In the genomic region with DNA sequence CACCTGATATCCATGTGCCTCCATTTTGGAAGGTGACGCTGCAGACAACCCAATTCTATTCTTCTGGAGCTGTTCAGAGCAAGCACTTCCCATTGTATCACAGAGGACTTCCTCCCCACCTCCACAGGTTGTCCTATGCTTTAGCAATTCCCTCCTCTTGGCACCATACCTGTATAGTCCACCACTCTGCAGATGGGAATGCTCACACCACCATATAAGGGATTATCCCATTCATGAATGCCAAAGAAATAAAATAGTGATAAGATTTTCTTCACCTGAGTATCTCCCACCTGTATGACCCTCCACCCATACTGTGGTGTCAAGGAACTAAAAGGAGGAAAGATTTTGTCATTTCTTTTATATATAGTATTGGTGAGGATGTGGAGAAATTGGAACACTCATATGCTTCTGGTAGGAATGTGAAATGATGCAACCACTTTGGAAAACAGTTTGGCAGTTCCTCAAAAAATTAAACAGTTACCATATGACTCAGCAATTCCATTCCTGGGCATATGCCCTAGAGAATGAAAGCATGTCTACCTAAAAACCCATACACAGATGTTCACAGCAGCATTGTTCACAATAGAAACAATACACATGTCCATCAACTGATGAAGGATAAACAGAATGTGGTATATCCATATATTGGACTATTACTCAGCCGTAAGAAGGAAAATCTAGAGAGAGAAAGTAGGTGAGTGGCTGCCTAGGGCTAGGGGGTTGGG, we compare ENCODE assay signal across 11 cellular contexts.
DNase-seq lines count a peak whose midpoint lies in the region; ATAC-seq, FAIRE-seq and TF ChIP-seq lines count a peak whose summit lies in the region.
"Had no signal": no experiment of that assay in that cellular context is flagged by ENCODE, and none has a peak within 500 bp of the region (broad histone marks: within the 10 kb centered on the region; RNA-seq: fewer than 3 reads in every experiment).

No MANE protein-coding gene starts in this region.

- no peak overlapping the region for H3K27ac ChIP-seq in astrocyte (ENCODE audit: low read depth, low read length)

- H3K4me3 ChIP-seq in astrocyte (ENCODE audit: insufficient read depth, low read depth, low read length): no peak overlapping the region

- H3K36me3 Mint-ChIP-seq in astrocyte (ENCODE audit: low read depth, unreplicated experiment): peaks cover 33% of the 10 kb centered on the region
- H3K36me3 Mint-ChIP-seq in activated T-helper 1 cell treated with anti-CD3 and anti-CD28 coated beads, Interleukin-12 subunit alpha, Interleukin-12 subunit beta, Interleukin-2, Interleukin-4 antibody, amounts not matched to agents 30 ng/mL and 10 ng/mL and 1 ng/mL, durations not matched to agents 14 hours and 24 hours and 36 hours (ENCODE audit: low read depth): no peaks in the 10 kb centered on the region
- no peaks in the 10 kb centered on the region for H3K36me3 Mint-ChIP-seq in activated naive CD8-positive, alpha-beta T cell treated with anti-CD3 and anti-CD28 coated beads, Interleukin-2, amount 50 U/mL, for 24 hours (ENCODE audit: low read depth)
- H3K36me3 Mint-ChIP-seq: activated naive CD8-positive, alpha-beta T cell had no signal

- no peaks in the 10 kb centered on the region for H3K27me3 Mint-ChIP-seq in astrocyte (ENCODE audit: low read depth, unreplicated experiment)
- H3K27me3 Mint-ChIP-seq in activated T-helper 1 cell treated with anti-CD3 and anti-CD28 coated beads, Interleukin-12 subunit alpha, Interleukin-12 subunit beta, Interleukin-2, Interleukin-4 antibody, amounts not matched to agents 30 ng/mL and 10 ng/mL and 1 ng/mL, durations not matched to agents 14 hours and 24 hours and 36 hours (ENCODE audit: insufficient read depth): peaks cover 14% of the 10 kb centered on the region
- peaks cover 3% of the 10 kb centered on the region for H3K27me3 Mint-ChIP-seq in activated naive CD8-positive, alpha-beta T cell treated with anti-CD3 and anti-CD28 coated beads, Interleukin-2, amount 50 U/mL, for 24 hours

- H3K9ac ChIP-seq in astrocyte (ENCODE audit: low read length): no peak overlapping the region

- H3K4me2 ChIP-seq in astrocyte (ENCODE audit: low read length): no peak overlapping the region

- H3K36me3 ChIP-seq in astrocyte (ENCODE audit: insufficient read depth, low read length): peaks cover 3% of the 10 kb centered on the region

- no peak for TF ChIP-seq CTCF in AG09319 (IDR thresholded peaks at IDR 0.05; ENCODE audit: low read depth, low read length)
- no peak for TF ChIP-seq CTCF in astrocyte (IDR thresholded peaks at IDR 0.05; ENCODE audit: insufficient read depth, low read depth, low read length)

- H3K27me3 ChIP-seq in astrocyte (ENCODE audit: insufficient read depth, low read length): no peaks in the 10 kb centered on the region

- peak; percentile 57 for DNase-seq in AG09319 (ENCODE audit: extremely low read depth, low read depth)
- DNase-seq in HT1080 (ENCODE audit: low read depth): peak; percentile 86
- DNase-seq in astrocyte (ENCODE audit: low read depth): peak; percentile 64
- no peak for DNase-seq in left lobe of liver (ENCODE audit: low spot score)
- DNase-seq in activated T-helper 1 cell treated with anti-CD3 and anti-CD28 coated beads, Interleukin-12 subunit alpha, Interleukin-12 subunit beta, Interleukin-2, Interleukin-4 antibody, amounts not matched to agents 30 ng/mL and 10 ng/mL and 1 ng/mL, durations not matched to agents 14 hours and 24 hours and 36 hours (ENCODE audit: low spot score): no peak
- DNase-seq in activated CD4-positive, alpha-beta T cell treated with anti-CD3 and anti-CD28 coated beads, Interleukin-2, amount 50 U/mL, for 4 hours: no peak
- no peak for DNase-seq in activated naive CD8-positive, alpha-beta T cell treated with anti-CD3 and anti-CD28 coated beads, Interleukin-2, amount 50 U/mL, for 24 hours
- DNase-seq: activated CD4-positive, alpha-beta T cell treated with anti-CD3 and anti-CD28 coated beads for 1 hour; DMS153 had no signal

- no peak overlapping the region for H2AFZ ChIP-seq in astrocyte (ENCODE audit: low read depth, low read length)

- peak overlapping the region; percentile 54 for H3K4me3 Mint-ChIP-seq in astrocyte (ENCODE audit: unreplicated experiment)
- H3K4me3 Mint-ChIP-seq in activated T-helper 1 cell treated with anti-CD3 and anti-CD28 coated beads, Interleukin-12 subunit alpha, Interleukin-12 subunit beta, Interleukin-2, Interleukin-4 antibody, amounts not matched to agents 30 ng/mL and 10 ng/mL and 1 ng/mL, durations not matched to agents 14 hours and 24 hours and 36 hours: no peak overlapping the region
- H3K4me3 Mint-ChIP-seq in activated naive CD8-positive, alpha-beta T cell treated with anti-CD3 and anti-CD28 coated beads, Interleukin-2, amount 50 U/mL, for 24 hours: no peak overlapping the region
- H3K4me3 Mint-ChIP-seq: activated naive CD8-positive, alpha-beta T cell had no signal

- no peaks in the 10 kb centered on the region for H3K4me1 ChIP-seq in astrocyte (ENCODE audit: insufficient read depth, low read length)

- peaks cover 1% of the 10 kb centered on the region for H3K4me1 Mint-ChIP-seq in astrocyte (ENCODE audit: low read depth, unreplicated experiment)
- no peaks in the 10 kb centered on the region for H3K4me1 Mint-ChIP-seq in activated T-helper 1 cell treated with anti-CD3 and anti-CD28 coated beads, Interleukin-12 subunit alpha, Interleukin-12 subunit beta, Interleukin-2, Interleukin-4 antibody, amounts not matched to agents 30 ng/mL and 10 ng/mL and 1 ng/mL, durations not matched to agents 14 hours and 24 hours and 36 hours (ENCODE audit: low read depth)
- H3K4me1 Mint-ChIP-seq in activated naive CD8-positive, alpha-beta T cell treated with anti-CD3 and anti-CD28 coated beads, Interleukin-2, amount 50 U/mL, for 24 hours: no peaks in the 10 kb centered on the region

- peak; percentile 78 for FAIRE-seq in astrocyte (lab: Jason Lieb, UNC)

- no peaks in the 10 kb centered on the region for H4K20me1 ChIP-seq in astrocyte (ENCODE audit: insufficient read depth, low read length)

- peak; percentile 63 for ATAC-seq in left lobe of liver
- no peak for ATAC-seq in activated naive CD8-positive, alpha-beta T cell treated with anti-CD3 and anti-CD28 coated beads, Interleukin-2, amount 50 U/mL, for 24 hours
- no peak for ATAC-seq in HG03196 (IDR thresholded peaks at IDR 0.05; ENCODE audit: unreplicated experiment)

- H3K9me3 ChIP-seq in astrocyte (ENCODE audit: insufficient read depth, low read depth, low read length): peaks cover 6% of the 10 kb centered on the region

- peaks cover 4% of the 10 kb centered on the region for H3K9me3 Mint-ChIP-seq in astrocyte (ENCODE audit: unreplicated experiment)
- H3K9me3 Mint-ChIP-seq in activated T-helper 1 cell treated with anti-CD3 and anti-CD28 coated beads, Interleukin-12 subunit alpha, Interleukin-12 subunit beta, Interleukin-2, Interleukin-4 antibody, amounts not matched to agents 30 ng/mL and 10 ng/mL and 1 ng/mL, durations not matched to agents 14 hours and 24 hours and 36 hours: no peaks in the 10 kb centered on the region
- no peaks in the 10 kb centered on the region for H3K9me3 Mint-ChIP-seq in activated naive CD8-positive, alpha-beta T cell treated with anti-CD3 and anti-CD28 coated beads, Interleukin-2, amount 50 U/mL, for 24 hours

- H3K79me2 ChIP-seq in astrocyte (ENCODE audit: insufficient read depth, low read length): no peaks in the 10 kb centered on the region

- intact Hi-C loops in activated T-helper 1 cell treated with anti-CD3 and anti-CD28 coated beads, Interleukin-12 subunit alpha, Interleukin-12 subunit beta, Interleukin-2, Interleukin-4 antibody, amounts not matched to agents 30 ng/mL and 10 ng/mL and 1 ng/mL, durations not matched to agents 14 hours and 24 hours and 36 hours (cut with micrococcal nuclease): no loop called here

- no peak overlapping the region for H3K27ac Mint-ChIP-seq in astrocyte (ENCODE audit: unreplicated experiment)
- H3K27ac Mint-ChIP-seq in activated T-helper 1 cell treated with anti-CD3 and anti-CD28 coated beads, Interleukin-12 subunit alpha, Interleukin-12 subunit beta, Interleukin-2, Interleukin-4 antibody, amounts not matched to agents 30 ng/mL and 10 ng/mL and 1 ng/mL, durations not matched to agents 14 hours and 24 hours and 36 hours: no peak overlapping the region
- H3K27ac Mint-ChIP-seq in activated naive CD8-positive, alpha-beta T cell treated with anti-CD3 and anti-CD28 coated beads, Interleukin-2, amount 50 U/mL, for 24 hours: no peak overlapping the region
- H3K27ac Mint-ChIP-seq: activated naive CD8-positive, alpha-beta T cell had no signal

Comparison
In these comparisons a context has a peak if more than half of its experiments do, and no peak if none do; other contexts are left out.
1. DNase-seq: peak in AG09319 (single experiment), HT1080 (single experiment) and astrocyte (single experiment); none in left lobe of liver (single experiment), activated T-helper 1 cell treated with anti-CD3 and anti-CD28 coated beads, Interleukin-12 subunit alpha, Interleukin-12 subunit beta, Interleukin-2, Interleukin-4 antibody, amounts not matched to agents 30 ng/mL and 10 ng/mL and 1 ng/mL, durations not matched to agents 14 hours and 24 hours and 36 hours (single experiment), activated CD4-positive, alpha-beta T cell treated with anti-CD3 and anti-CD28 coated beads, Interleukin-2, amount 50 U/mL, for 4 hours (0 of 2) and activated naive CD8-positive, alpha-beta T cell treated with anti-CD3 and anti-CD28 coated beads, Interleukin-2, amount 50 U/mL, for 24 hours (single experiment).